In the genomic region with DNA sequence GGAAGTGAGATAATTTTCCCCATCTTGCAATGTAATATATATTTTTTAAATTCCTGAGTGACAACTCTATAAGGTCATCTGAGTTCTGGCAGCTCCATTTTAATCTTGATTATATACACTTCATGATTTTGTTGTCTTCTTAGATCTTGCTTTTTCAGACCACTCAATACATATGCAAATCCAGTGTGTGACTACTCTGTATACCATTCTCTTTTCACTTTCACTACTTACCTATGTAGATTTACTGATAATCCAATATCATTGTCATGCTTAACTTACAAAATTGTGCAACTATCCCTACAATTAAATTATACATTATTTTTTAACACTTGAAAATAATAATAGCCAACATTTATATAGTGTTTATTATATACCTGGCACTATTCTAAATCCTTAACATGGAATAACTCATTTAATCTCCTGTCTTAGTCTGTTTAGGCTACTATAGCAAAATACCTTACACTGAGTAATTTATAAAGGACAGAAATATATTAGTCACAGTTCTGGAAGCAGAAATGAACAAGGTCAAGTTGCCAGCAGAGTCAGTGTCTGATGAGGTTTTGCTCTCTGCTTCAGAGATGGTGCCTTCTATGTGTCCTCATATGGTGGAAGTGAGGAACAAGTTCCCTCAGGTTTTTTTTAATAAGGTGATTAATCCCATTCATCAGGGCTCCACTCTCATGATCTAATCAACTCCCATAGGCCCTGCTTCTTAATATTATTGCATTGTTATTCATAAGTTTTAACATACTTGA, we compare ENCODE assay signal across 25 cellular contexts.
"Had no signal": no experiment of that assay in that cellular context is flagged by ENCODE, and none has a peak within 500 bp of the region (broad histone marks: within the 10 kb centered on the region; RNA-seq: fewer than 3 reads in every experiment).

No MANE protein-coding gene starts in this region.

- H3K4me1 ChIP-seq: esophagus squamous epithelium, lower lobe of right lung, prostate gland, right atrium auricular region, sigmoid colon, tibial nerve, upper lobe of left lung had no signal

- H3K9me3 Mint-ChIP-seq: effector memory CD8-positive, alpha-beta T cell had no signal

- H3K4me3 ChIP-seq: esophagus squamous epithelium, lower lobe of right lung, prostate gland, right atrium auricular region, sigmoid colon, thoracic aorta, tibial nerve, upper lobe of left lung had no signal

- H3K27ac ChIP-seq: esophagus squamous epithelium, lower lobe of right lung, prostate gland, right atrium auricular region, sigmoid colon, thoracic aorta, tibial nerve, upper lobe of left lung had no signal

- H3K4me1 Mint-ChIP-seq: immature natural killer cell; naive thymus-derived CD8-positive, alpha-beta T cell; nephron progenitor cell; stimulated activated effector memory CD8-positive, alpha-beta T cell treated with anti-CD3 and anti-CD28 coated beads, Interleukin-12 subunit alpha, Interleukin-12 subunit beta, amount 100 ng/mL, for 72 hours had no signal

- H3K36me3 ChIP-seq: esophagus squamous epithelium, lower lobe of right lung, prostate gland, right atrium auricular region, sigmoid colon, thoracic aorta, tibial nerve, upper lobe of left lung had no signal

- H3K9me3 ChIP-seq: esophagus squamous epithelium, lower lobe of right lung, prostate gland, right atrium auricular region, sigmoid colon, thoracic aorta, tibial nerve, upper lobe of left lung had no signal

- H3K4me3 Mint-ChIP-seq: effector memory CD8-positive, alpha-beta T cell; immature natural killer cell; naive thymus-derived CD8-positive, alpha-beta T cell; nephron progenitor cell; stimulated activated effector memory CD8-positive, alpha-beta T cell treated with anti-CD3 and anti-CD28 coated beads, Interleukin-12 subunit alpha, Interleukin-12 subunit beta, amount 100 ng/mL, for 72 hours had no signal

- ATAC-seq: effector memory CD8-positive, alpha-beta T cell; left ventricle myocardium superior; lower lobe of right lung; naive thymus-derived CD8-positive, alpha-beta T cell; stimulated activated effector memory CD8-positive, alpha-beta T cell treated with anti-CD3 and anti-CD28 coated beads, Interleukin-12 subunit alpha, Interleukin-12 subunit beta, amount 100 ng/mL, for 72 hours; stimulated activated naive CD8-positive, alpha-beta T cell treated with anti-CD3 and anti-CD28 coated beads, Interleukin-15, Interleukin-2, amounts not matched to agents 100 U/mL and 50 U/mL, for 24 hours had no signal

- H3K27me3 ChIP-seq: esophagus squamous epithelium, right atrium auricular region, sigmoid colon, tibial nerve, upper lobe of left lung had no signal

- DNase-seq: cortex of kidney; effector memory CD8-positive, alpha-beta T cell; erythroblast; esophagus squamous epithelium; foreskin melanocyte; glutamatergic neuron; hypothalamus; immature natural killer cell; islet precursor cell; kidney glomerular epithelial cell; left ventricle myocardium superior; lower lobe of right lung; naive thymus-derived CD8-positive, alpha-beta T cell; nephron progenitor cell; nucleus accumbens; sigmoid colon; stimulated activated CD4-positive, alpha-beta T cell treated with anti-CD3 and anti-CD28 coated beads, Interleukin-2, amount 100 ng/mL, for 24 hours; stimulated activated CD4-positive, alpha-beta T cell treated with anti-CD3 and anti-CD28 coated beads, Interleukin-4, amount 100 ng/mL, for 24 hours; stimulated activated naive CD8-positive, alpha-beta T cell treated with anti-CD3 and anti-CD28 coated beads, Interleukin-15, Interleukin-2, amounts not matched to agents 100 U/mL and 50 U/mL, for 24 hours; upper lobe of left lung had no signal

- H3K27me3 Mint-ChIP-seq: effector memory CD8-positive, alpha-beta T cell; naive thymus-derived CD8-positive, alpha-beta T cell had no signal

- H3K36me3 Mint-ChIP-seq: immature natural killer cell; naive thymus-derived CD8-positive, alpha-beta T cell; stimulated activated effector memory CD8-positive, alpha-beta T cell treated with anti-CD3 and anti-CD28 coated beads, Interleukin-12 subunit alpha, Interleukin-12 subunit beta, amount 100 ng/mL, for 72 hours had no signal

- H3K27ac Mint-ChIP-seq: effector memory CD8-positive, alpha-beta T cell; immature natural killer cell; nephron progenitor cell; stimulated activated effector memory CD8-positive, alpha-beta T cell treated with anti-CD3 and anti-CD28 coated beads, Interleukin-12 subunit alpha, Interleukin-12 subunit beta, amount 100 ng/mL, for 72 hours had no signal
